ENCODE assay signal across 10 cellular contexts in the genomic region with DNA sequence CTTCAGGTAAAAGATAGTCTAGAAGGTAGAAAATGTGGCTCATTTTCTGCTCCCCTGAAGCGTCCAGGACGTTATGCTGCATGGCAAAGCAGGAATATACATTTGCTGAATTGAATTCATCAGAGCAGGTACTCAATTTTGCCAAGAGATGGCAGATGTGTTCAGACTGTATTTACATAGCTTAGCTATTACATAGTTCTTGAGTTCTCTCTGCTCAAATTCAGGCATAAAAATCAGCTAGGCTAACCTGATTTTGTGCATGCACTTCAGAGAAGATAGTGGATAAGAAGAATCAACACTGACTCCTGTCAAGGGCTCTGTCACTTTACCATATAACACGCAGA.
DNase-seq lines count a peak whose midpoint lies in the region; ATAC-seq, FAIRE-seq and TF ChIP-seq lines count a peak whose summit lies in the region.
"Had no signal": no experiment of that assay in that cellular context is flagged by ENCODE, and none has a peak within 500 bp of the region (broad histone marks: within the 10 kb centered on the region; RNA-seq: fewer than 3 reads in every experiment).

No MANE protein-coding gene starts in this region.

- H3K9me1 ChIP-seq in K562 (ENCODE audit: control insufficient read depth, insufficient read depth, low read length) = no peaks in the 10 kb centered on the region

- H3K27ac ChIP-seq in K562 (ENCODE audit: extremely low read depth, low read depth, low read length) = no peak overlapping the region
- H3K27ac ChIP-seq: HL-60 had no signal

- TF ChIP-seq CTCF in K562 (IDR thresholded peaks at IDR 0.05 in 2 of 3, conservative IDR thresholded peaks at IDR 0.05 in 1 of 3; ENCODE audit: insufficient read depth in 2 of 3, low read depth in 1 of 3, low read length in 3 of 3) = peak in 1 of 3 experiments; percentile 16; a peak in 1 of 6 replicates
- TF ChIP-seq CTCF in mesothelial cell of epicardium (IDR thresholded peaks at IDR 0.05; ENCODE audit: unreplicated experiment) = no peak
- no peak for TF ChIP-seq CTCF in glutamatergic neuron (IDR thresholded peaks at IDR 0.05; ENCODE audit: partially characterized antibody, unreplicated experiment)

- no peak overlapping the region for H2AFZ ChIP-seq in K562 (ENCODE audit: low read depth, low read length)

- ATAC-seq in K562 (peak; percentile 45; the same call in 1 of the 3 replicates), GM19351 (IDR thresholded peaks at IDR 0.05; ENCODE audit: unreplicated experiment) (no peak), GM18498 (IDR thresholded peaks at IDR 0.05; ENCODE audit: unreplicated experiment) (no peak)

- in situ Hi-C loops in K562 (cut with MboI) = no loop called here

- CTCF ChIA-PET in K562 (lab: Yijun Ruan, JAX; ENCODE audit: low intra/inter-chr PET ratio) = no interaction called here

- TF ChIP-seq RAD21 in K562 (CRISPR knock-in tag; conservative IDR thresholded peaks at IDR 0.05 in 1 of 2, IDR thresholded peaks at IDR 0.05 in 1 of 2) = peak in 1 of 2 experiments; percentile 39; a peak in 2 of 4 replicates

- peak overlapping the region; percentile 81 for H3K27ac Mint-ChIP-seq in mesothelial cell of epicardium
- H3K27ac Mint-ChIP-seq in glutamatergic neuron (ENCODE audit: unreplicated experiment) = no peak overlapping the region

- no peak for FAIRE-seq in K562 (lab: Jason Lieb, UNC)

- no peak for TF ChIP-seq POLR2A in K562 (conservative IDR thresholded peaks at IDR 0.05)

- BruUV-seq in K562 (replicated peaks; lab: Mats Ljungman, UMichigan) = no TSS peak

- H3K27me3 Mint-ChIP-seq in mesothelial cell of epicardium (ENCODE audit: low read depth) = no peaks in the 10 kb centered on the region
- H3K27me3 Mint-ChIP-seq in glutamatergic neuron (ENCODE audit: unreplicated experiment) = peaks cover 2% of the 10 kb centered on the region

- POLR2A ChIA-PET in K562 (lab: Yijun Ruan, JAX) = interaction anchor here (1.0 kb wide), 1 partner anchor 9 kb away, joined by 3 read pairs; no protein-coding TSS in a partner anchor

- H3K4me3 ChIP-seq in K562 = no peak overlapping the region

- H4K20me1 ChIP-seq in K562 (replicated peaks; ENCODE audit: control insufficient read depth, insufficient read depth, low read length) = no peaks in the 10 kb centered on the region

- no peak overlapping the region for H3K4me2 ChIP-seq in K562 (ENCODE audit: insufficient read depth, low read length)

- no peaks in the 10 kb centered on the region for H3K9me3 ChIP-seq in K562 (replicated peaks; ENCODE audit: control insufficient read depth, insufficient read depth, low read depth, low read length)

- whole genome bisulfite sequencing in K562 (ENCODE audit: insufficient coverage, low coverage, missing lambda C conversion rate) = 0% methylated on average over 3 of the region's 3 CpGs

- no peaks in the 10 kb centered on the region for H3K27me3 ChIP-seq in K562 (ENCODE audit: control insufficient read depth in 2 of 2, insufficient read depth in 2 of 2, low read length in 2 of 2)

- no peaks in the 10 kb centered on the region for H3K36me3 ChIP-seq in K562 (ENCODE audit: control insufficient read depth, insufficient read depth, low read length)

- no peak for TF ChIP-seq EP300 in K562 (IDR thresholded peaks at IDR 0.05; ENCODE audit: low read length)

- H3K4me1 Mint-ChIP-seq in mesothelial cell of epicardium (peaks cover 32% of the 10 kb centered on the region), glutamatergic neuron (ENCODE audit: low read depth, unreplicated experiment) (peaks cover 19% of the 10 kb centered on the region)

- H3K79me2 ChIP-seq in K562 (ENCODE audit: control insufficient read depth, insufficient read depth, low read length) = no peaks in the 10 kb centered on the region

- DNase-seq in DMS 273 (lab: John Stamatoyannopoulos, UW; ENCODE audit: unreplicated experiment) = peak; percentile 87
- peak; percentile 54 for DNase-seq in NCI-H1436 treated with DMSO at 0.1 percent for 48 hours (lab: John Stamatoyannopoulos, UW)
- DNase-seq in K562 (ENCODE audit: extremely low read depth in 1 of 4, low spot score in 3 of 4) = no peak
- DNase-seq in mesothelial cell of epicardium (ENCODE audit: low spot score in 2 of 2, unreplicated experiment in 2 of 2) = no peak
- no peak for DNase-seq in activated CD4-positive, alpha-beta T cell treated with anti-CD3 and anti-CD28 coated beads for 48 hours
- no peak for DNase-seq in glutamatergic neuron
- DNase-seq: GF-D8 had no signal

- H3K9me3 Mint-ChIP-seq in mesothelial cell of epicardium (no peaks in the 10 kb centered on the region), glutamatergic neuron (ENCODE audit: unreplicated experiment) (peaks cover 4% of the 10 kb centered on the region)

- H3K36me3 Mint-ChIP-seq in mesothelial cell of epicardium (no peaks in the 10 kb centered on the region), glutamatergic neuron (ENCODE audit: unreplicated experiment) (no peaks in the 10 kb centered on the region)

- no peak overlapping the region for H3K9ac ChIP-seq in K562 (ENCODE audit: insufficient read depth in 1 of 2, low read depth in 2 of 2, low read length in 2 of 2)

- H3K4me3 Mint-ChIP-seq in mesothelial cell of epicardium (no peak overlapping the region), glutamatergic neuron (ENCODE audit: unreplicated experiment) (no peak overlapping the region)

- H3K4me1 ChIP-seq in K562 (replicated peaks in 1 of 2; ENCODE audit: control insufficient read depth in 2 of 2, insufficient read depth in 2 of 2, low read length in 2 of 2) = no peaks in the 10 kb centered on the region

- intact Hi-C loops in K562 (cut with micrococcal nuclease) = no loop called here

TF ChIP-seq in K562, 482 proteins besides CTCF, POLR2A, EP300 and RAD21:
- TF ChIP-seq HMG20A (CRISPR knock-in tag; conservative IDR thresholded peaks at IDR 0.05) (no peak), IFI16 (CRISPR knock-in tag; IDR thresholded peaks at IDR 0.05) (no peak), ZNF384 (IDR thresholded peaks at IDR 0.05; ENCODE audit: low read depth, low read length) (no peak), AFF1 (IDR thresholded peaks at IDR 0.05; ENCODE audit: low read depth in 1 of 2, partially characterized antibody in 2 of 2) (no peak), ZBTB33 (CRISPR knock-in tag; IDR thresholded peaks at IDR 0.05) (no peak)
- TF ChIP-seq, protein P1, sequence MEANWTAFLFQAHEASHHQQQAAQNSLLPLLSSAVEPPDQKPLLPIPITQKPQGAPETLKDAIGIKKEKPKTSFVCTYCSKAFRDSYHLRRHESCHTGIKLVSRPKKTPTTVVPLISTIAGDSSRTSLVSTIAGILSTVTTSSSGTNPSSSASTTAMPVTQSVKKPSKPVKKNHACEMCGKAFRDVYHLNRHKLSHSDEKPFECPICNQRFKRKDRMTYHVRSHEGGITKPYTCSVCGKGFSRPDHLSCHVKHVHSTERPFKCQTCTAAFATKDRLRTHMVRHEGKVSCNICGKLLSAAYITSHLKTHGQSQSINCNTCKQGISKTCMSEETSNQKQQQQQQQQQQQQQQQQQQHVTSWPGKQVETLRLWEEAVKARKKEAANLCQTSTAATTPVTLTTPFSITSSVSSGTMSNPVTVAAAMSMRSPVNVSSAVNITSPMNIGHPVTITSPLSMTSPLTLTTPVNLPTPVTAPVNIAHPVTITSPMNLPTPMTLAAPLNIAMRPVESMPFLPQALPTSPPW (CRISPR knock-in tag; IDR thresholded peaks at IDR 0.05) = no peak

Comparison
In these comparisons a context has a peak if more than half of its experiments do, and no peak if none do; other contexts are left out.
1. DNase-seq: peak in DMS 273 (single experiment) and NCI-H1436 treated with DMSO at 0.1 percent for 48 hours (single experiment); none in K562 (0 of 4), mesothelial cell of epicardium (0 of 2), activated CD4-positive, alpha-beta T cell treated with anti-CD3 and anti-CD28 coated beads for 48 hours (single experiment) and glutamatergic neuron (single experiment).